ENCODE assay signal across 10 cellular contexts in the genomic region with DNA sequence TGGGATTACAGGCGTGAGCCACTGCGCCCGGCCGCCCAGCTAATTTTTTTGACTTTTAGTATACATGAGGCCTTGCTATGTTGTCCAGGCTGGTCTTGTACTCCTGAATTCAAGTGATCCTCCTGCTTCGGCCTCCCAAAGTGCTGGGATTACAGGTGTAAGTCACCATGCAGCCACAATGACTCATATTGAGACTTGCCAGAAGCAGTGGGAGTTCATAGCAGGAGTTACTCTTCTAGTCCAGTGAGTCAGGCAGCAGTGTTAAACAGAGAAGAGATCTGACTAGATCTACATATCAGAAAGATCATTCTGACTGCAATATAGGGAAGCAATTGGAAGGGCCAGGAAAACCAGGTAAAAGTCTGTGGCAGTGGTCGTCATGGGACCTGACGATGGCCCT. TPM values are rescaled to one million over a fixed set of nuclear protein-coding genes. Genes with fewer than 3 reads are reported as not detected.
DNase-seq lines count a peak whose midpoint lies in the region; ATAC-seq and TF ChIP-seq lines count a peak whose summit lies in the region.
"Had no signal": no experiment of that assay in that cellular context is flagged by ENCODE, and none has a peak within 500 bp of the region (broad histone marks: within the 10 kb centered on the region; RNA-seq: fewer than 3 reads in every experiment).

No MANE protein-coding gene starts in this region.

- no peak overlapping the region for H3K27ac ChIP-seq in SJSA1
- H3K27ac ChIP-seq: dorsolateral prefrontal cortex had no signal

- ATAC-seq in stimulated activated naive CD8-positive, alpha-beta T cell treated with anti-CD3 and anti-CD28 coated beads, Interleukin-15, Interleukin-2, amounts not matched to agents 100 U/mL and 50 U/mL, for 24 hours = peak; percentile 91
- ATAC-seq in GM18520 (IDR thresholded peaks at IDR 0.05; ENCODE audit: unreplicated experiment) = no peak
- ATAC-seq: CD8-positive, alpha-beta T cell had no signal

- H3K36me3 ChIP-seq in SJSA1 = 0 out of 2 replicates have a peak, but pooled peaks cover 3% of the 10 kb centered on the region

- no peak for TF ChIP-seq POLR2A in lower leg skin (IDR thresholded peaks at IDR 0.05)

- 96% methylated on average over 7 of the region's 7 CpGs for WGBS in lower leg skin, 2 donors

- peak; percentile 54 for DNase-seq in stimulated activated CD4-positive, alpha-beta T cell treated with anti-CD3 and anti-CD28 coated beads, Interleukin-15, amount 100 ng/mL, for 24 hours
- DNase-seq in stimulated activated CD4-positive, alpha-beta T cell treated with anti-CD3 and anti-CD28 coated beads, Interleukin-4, amount 100 ng/mL, for 4 hours = no peak
- DNase-seq in SJSA1 (ENCODE audit: low read depth in 1 of 2, low spot score in 2 of 2) = peak; percentile 36 to 69
- DNase-seq in choroid plexus epithelial cell (ENCODE audit: low read depth) = peak; percentile 81
- DNase-seq in stimulated activated naive CD8-positive, alpha-beta T cell treated with anti-CD3 and anti-CD28 coated beads, Interleukin-15, Interleukin-2, amounts not matched to agents 100 U/mL and 50 U/mL, for 24 hours = peak; percentile 51
- DNase-seq in lower leg skin (ENCODE audit: low spot score in 2 of 2) = no peak
- no peak for DNase-seq in Ammon's horn (ENCODE audit: low spot score)
- DNase-seq: CD8-positive, alpha-beta T cell had no signal

- H3K4me1 ChIP-seq in SJSA1 (replicated peaks) = peaks cover 7% of the 10 kb centered on the region; the same call in 1 of the 2 replicates

- intact Hi-C loops in lower leg skin (cut with DNase I; ENCODE audit: low total_unique reads) = no loop called here

- H3K9me3 ChIP-seq in SJSA1 (replicated peaks) = peaks cover 7% of the 10 kb centered on the region; the same call in 1 of the 2 replicates

- no peak overlapping the region for H3K4me3 ChIP-seq in SJSA1
- H3K4me3 ChIP-seq in choroid plexus epithelial cell (ENCODE audit: low read depth, low read length) = no peak overlapping the region
- H3K4me3 ChIP-seq in lower leg skin (ENCODE audit: low read depth, poor library complexity, severe bottlenecking) = no peak overlapping the region
- H3K4me3 ChIP-seq: dorsolateral prefrontal cortex had no signal

- TF ChIP-seq CTCF in choroid plexus epithelial cell (conservative IDR thresholded peaks at IDR 0.05; ENCODE audit: low read depth, low read length) = no peak
- TF ChIP-seq CTCF in lower leg skin (IDR thresholded peaks at IDR 0.05) = no peak

- H3K27me3 ChIP-seq in SJSA1 (replicated peaks) = no peaks in the 10 kb centered on the region
- H3K27me3 ChIP-seq: dorsolateral prefrontal cortex had no signal

RNA-seq across cellular contexts. Expression of gene FLACC1, which starts 1.5 kb away (rescaled TPM):
- 0.58 and 0.75 TPM in 2 replicates for total RNA-seq in SJSA1 (2014; rRNA removed; shearing (Covaris generic))
- total RNA-seq in lower leg skin = under 1 TPM in 3 of 4 donors, not detected in 1; 0.42 to 0.69 (median 0.59) TPM

Comparison
In these comparisons a context has a peak if more than half of its experiments do, and no peak if none do; other contexts are left out.
1. DNase-seq: peak in stimulated activated CD4-positive, alpha-beta T cell treated with anti-CD3 and anti-CD28 coated beads, Interleukin-15, amount 100 ng/mL, for 24 hours (single experiment), SJSA1 (2 of 2), choroid plexus epithelial cell (single experiment) and stimulated activated naive CD8-positive, alpha-beta T cell treated with anti-CD3 and anti-CD28 coated beads, Interleukin-15, Interleukin-2, amounts not matched to agents 100 U/mL and 50 U/mL, for 24 hours (single experiment); none in stimulated activated CD4-positive, alpha-beta T cell treated with anti-CD3 and anti-CD28 coated beads, Interleukin-4, amount 100 ng/mL, for 4 hours (0 of 2), lower leg skin (0 of 2) and Ammon's horn (single experiment).